21 cellular contexts compared by ENCODE assay signal in the genomic region with DNA sequence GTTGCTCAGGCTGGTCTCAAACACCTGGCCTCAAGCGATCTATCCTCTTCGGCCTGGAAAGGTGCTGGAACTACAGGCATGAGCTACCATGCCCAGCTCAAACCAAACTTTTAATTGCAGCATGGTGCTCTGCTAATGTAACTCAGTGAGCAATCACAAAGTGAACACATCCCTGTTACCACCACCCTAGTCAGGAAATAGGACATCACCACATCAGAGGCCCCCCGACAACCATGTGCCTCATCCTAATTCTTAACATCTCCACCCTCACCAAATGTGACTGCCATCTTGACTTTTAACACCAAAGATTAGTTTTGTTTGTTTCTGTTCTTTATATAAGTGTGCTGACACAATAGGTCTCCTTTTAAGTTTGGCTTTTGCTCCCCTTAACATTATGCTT. TPM values are rescaled to one million over a fixed set of nuclear protein-coding genes. Genes with fewer than 3 reads are reported as not detected.
A peak's percentile ranks its signal among the peaks of the same experiment; 100 is the strongest.
DNase-seq lines count a peak whose midpoint lies in the region; ATAC-seq and TF ChIP-seq lines count a peak whose summit lies in the region.
"Had no signal": no experiment of that assay in that cellular context is flagged by ENCODE, and none has a peak within 500 bp of the region (broad histone marks: within the 10 kb centered on the region; RNA-seq: fewer than 3 reads in every experiment).

No MANE protein-coding gene starts in this region.

- no peaks in the 10 kb centered on the region for H3K27me3 Mint-ChIP-seq in activated CD4-positive, alpha-beta T cell treated with anti-CD3 and anti-CD28 coated beads for 36 hours
- H3K27me3 Mint-ChIP-seq in stimulated activated naive CD8-positive, alpha-beta T cell treated with anti-CD3 and anti-CD28 coated beads, Interleukin-15, amount 100 ng/mL, for 72 hours: no peaks in the 10 kb centered on the region
- no peaks in the 10 kb centered on the region for H3K27me3 Mint-ChIP-seq in activated naive CD8-positive, alpha-beta T cell treated with anti-CD3 and anti-CD28 coated beads for 36 hours

- ATAC-seq in activated CD4-positive, alpha-beta T cell treated with anti-CD3 and anti-CD28 coated beads for 36 hours: peak; percentile 39
- peak; percentile 46 for ATAC-seq in stimulated activated naive CD8-positive, alpha-beta T cell treated with anti-CD3 and anti-CD28 coated beads, Interleukin-15, Interleukin-2, amounts not matched to agents 100 U/mL and 50 U/mL, for 24 hours
- ATAC-seq in stimulated activated naive CD8-positive, alpha-beta T cell treated with anti-CD3 and anti-CD28 coated beads, Interleukin-15, amount 100 ng/mL, for 72 hours: no peak

- POLR2A ChIA-PET in activated CD4-positive, alpha-beta T cell treated with anti-CD3 and anti-CD28 coated beads for 36 hours (lab: Charles Lee): no interaction called here

- H3K4me1 Mint-ChIP-seq in activated CD4-positive, alpha-beta T cell treated with anti-CD3 and anti-CD28 coated beads for 36 hours: peaks cover 29% of the 10 kb centered on the region
- H3K4me1 Mint-ChIP-seq in stimulated activated naive CD8-positive, alpha-beta T cell treated with anti-CD3 and anti-CD28 coated beads, Interleukin-15, amount 100 ng/mL, for 72 hours: peaks cover 36% of the 10 kb centered on the region
- H3K4me1 Mint-ChIP-seq in activated naive CD8-positive, alpha-beta T cell treated with anti-CD3 and anti-CD28 coated beads for 36 hours: peaks cover 34% of the 10 kb centered on the region

- peak overlapping the region; percentile 34 for H3K27ac Mint-ChIP-seq in activated CD4-positive, alpha-beta T cell treated with anti-CD3 and anti-CD28 coated beads for 36 hours
- no peak overlapping the region for H3K27ac Mint-ChIP-seq in stimulated activated naive CD8-positive, alpha-beta T cell treated with anti-CD3 and anti-CD28 coated beads, Interleukin-15, amount 100 ng/mL, for 72 hours
- H3K27ac Mint-ChIP-seq in activated naive CD8-positive, alpha-beta T cell treated with anti-CD3 and anti-CD28 coated beads for 36 hours: peak overlapping the region; percentile 25

- intact Hi-C loops in activated CD4-positive, alpha-beta T cell treated with anti-CD3 and anti-CD28 coated beads for 36 hours (cut with DNase I, micrococcal nuclease): no loop called here

- CTCF ChIA-PET in activated CD4-positive, alpha-beta T cell treated with anti-CD3 and anti-CD28 coated beads for 36 hours (lab: Charles Lee): no interaction called here

- H3K9me3 Mint-ChIP-seq in activated CD4-positive, alpha-beta T cell treated with anti-CD3 and anti-CD28 coated beads for 36 hours (ENCODE audit: low read depth): peaks cover under 1% of the 10 kb centered on the region
- H3K9me3 Mint-ChIP-seq in stimulated activated naive CD8-positive, alpha-beta T cell treated with anti-CD3 and anti-CD28 coated beads, Interleukin-15, amount 100 ng/mL, for 72 hours: peaks cover 0 to under 1% of the 10 kb centered on the region in 2 donors
- H3K9me3 Mint-ChIP-seq in activated naive CD8-positive, alpha-beta T cell treated with anti-CD3 and anti-CD28 coated beads for 36 hours: peaks cover 12% of the 10 kb centered on the region

- H3K4me3 Mint-ChIP-seq in activated CD4-positive, alpha-beta T cell treated with anti-CD3 and anti-CD28 coated beads for 36 hours: no peak overlapping the region
- H3K4me3 Mint-ChIP-seq in stimulated activated naive CD8-positive, alpha-beta T cell treated with anti-CD3 and anti-CD28 coated beads, Interleukin-15, amount 100 ng/mL, for 72 hours: peak overlapping the region in 1 of 2 donors; percentile 34
- H3K4me3 Mint-ChIP-seq in activated naive CD8-positive, alpha-beta T cell treated with anti-CD3 and anti-CD28 coated beads for 36 hours: no peak overlapping the region

- DNase-seq in activated CD4-positive, alpha-beta T cell treated with anti-CD3 and anti-CD28 coated beads for 36 hours: no peak
- no peak for DNase-seq in activated CD4-positive, alpha-beta T cell treated with anti-CD3 and anti-CD28 coated beads for 48 hours
- DNase-seq in stimulated activated naive CD8-positive, alpha-beta T cell treated with anti-CD3 and anti-CD28 coated beads, Interleukin-15, Interleukin-2, amounts not matched to agents 100 U/mL and 50 U/mL, for 24 hours: no peak
- DNase-seq in stimulated activated naive CD8-positive, alpha-beta T cell treated with anti-CD3 and anti-CD28 coated beads, Interleukin-15, amount 100 ng/mL, for 72 hours: no peak
- DNase-seq in activated naive CD8-positive, alpha-beta T cell treated with anti-CD3 and anti-CD28 coated beads for 36 hours: no peak
- DNase-seq in erythroblast (lab: John Stamatoyannopoulos, UW): no peak
- no peak for DNase-seq in stimulated activated CD4-positive, alpha-beta T cell treated with anti-CD3 and anti-CD28 coated beads, Interleukin-4, amount 100 ng/mL, for 24 hours
- no peak for DNase-seq in stimulated activated CD4-positive, alpha-beta T cell treated with anti-CD3 and anti-CD28 coated beads, Interleukin-2, amount 100 ng/mL, for 48 hours
- DNase-seq: AML-193; Caco-2; DMS153; EL; KBM-7; NCI-H1105 treated with DMSO at 0.1 percent for 48 hours; NCI-H1694; NCI-H2081 treated with DMSO at 0.1 percent for 48 hours; NK-92 treated with Interleukin-12 subunit alpha and Interleukin-12 subunit beta, amount 100 ng/mL, for 24 hours; OCI-M1; Right ventricle myocardium superior had no signal

- TF ChIP-seq POLR2A in erythroblast (IDR thresholded peaks at IDR 0.05; ENCODE audit: low read length): no peak

- H3K36me3 Mint-ChIP-seq in activated CD4-positive, alpha-beta T cell treated with anti-CD3 and anti-CD28 coated beads for 36 hours (ENCODE audit: low read depth): no peaks in the 10 kb centered on the region
- H3K36me3 Mint-ChIP-seq in activated naive CD8-positive, alpha-beta T cell treated with anti-CD3 and anti-CD28 coated beads for 36 hours: peaks cover 27% of the 10 kb centered on the region

RNA-seq across cellular contexts. Expression of gene SDR39U1, which starts 22.8 kb away (rescaled TPM):
- 10 to 100 TPM; 40.9 to 47.8 TPM for total RNA-seq in activated CD4-positive, alpha-beta T cell treated with anti-CD3 and anti-CD28 coated beads for 36 hours
- total RNA-seq in activated naive CD8-positive, alpha-beta T cell treated with anti-CD3 and anti-CD28 coated beads for 36 hours: 10 to 100 TPM; 57.8 to 59.0 TPM

RNA-seq across cellular contexts. Expression of gene KHNYN, which starts 35.6 kb away (rescaled TPM):
- 10 to 100 TPM; 50.6 to 58.1 TPM for total RNA-seq in activated CD4-positive, alpha-beta T cell treated with anti-CD3 and anti-CD28 coated beads for 36 hours
- total RNA-seq in activated naive CD8-positive, alpha-beta T cell treated with anti-CD3 and anti-CD28 coated beads for 36 hours: 10 to 100 TPM; 47.3 to 48.7 TPM

RNA-seq across cellular contexts. Expression of gene CBLN3, which starts 35.9 kb away (rescaled TPM):
- total RNA-seq in activated CD4-positive, alpha-beta T cell treated with anti-CD3 and anti-CD28 coated beads for 36 hours: 10 to 100 TPM; 11.6 to 12.2 TPM
- 1 to 10 TPM; 5.5 to 6.4 TPM for total RNA-seq in activated naive CD8-positive, alpha-beta T cell treated with anti-CD3 and anti-CD28 coated beads for 36 hours

RNA-seq across cellular contexts. Expression of gene CMA1, which starts 42.7 kb away (rescaled TPM):
- total RNA-seq in activated CD4-positive, alpha-beta T cell treated with anti-CD3 and anti-CD28 coated beads for 36 hours: under 1 TPM in 1 of 2 experiments, not detected in 1; 0.39 TPM
- total RNA-seq in activated naive CD8-positive, alpha-beta T cell treated with anti-CD3 and anti-CD28 coated beads for 36 hours: under 1 TPM; 0.25 to 0.50 TPM
- total RNA-seq: Caco-2, H1, NCI-H460 had no signal

Comparison
In these comparisons a context has a peak if more than half of its experiments do, and no peak if none do; other contexts are left out.
1. H3K27ac Mint-ChIP-seq: peak in activated CD4-positive, alpha-beta T cell treated with anti-CD3 and anti-CD28 coated beads for 36 hours (single experiment) and activated naive CD8-positive, alpha-beta T cell treated with anti-CD3 and anti-CD28 coated beads for 36 hours (single experiment); none in stimulated activated naive CD8-positive, alpha-beta T cell treated with anti-CD3 and anti-CD28 coated beads, Interleukin-15, amount 100 ng/mL, for 72 hours (0 of 2).